In the genomic region with DNA sequence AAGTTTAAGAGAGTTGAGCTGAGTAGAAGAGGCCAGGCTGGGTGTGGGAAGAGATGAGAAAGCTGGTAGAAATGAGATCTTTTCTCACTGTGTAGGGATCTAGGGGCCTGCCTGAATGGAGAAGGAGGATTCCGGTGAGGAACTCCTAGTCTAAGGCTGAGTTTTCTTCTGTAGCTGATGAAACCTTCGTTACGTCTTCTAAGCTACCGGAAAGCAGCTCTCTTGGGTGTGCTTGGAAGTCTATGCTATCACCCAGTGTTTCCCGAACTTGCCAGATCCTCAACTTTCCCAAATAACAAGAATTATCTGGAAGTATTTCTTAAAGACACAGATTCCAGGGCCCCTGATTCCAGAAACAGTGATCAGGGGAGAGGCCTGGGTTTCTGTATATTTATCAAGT, we compare ENCODE assay signal across 24 cellular contexts. TPM values are rescaled to one million over a fixed set of nuclear protein-coding genes. Genes with fewer than 3 reads are reported as not detected.
DNase-seq lines count a peak whose midpoint lies in the region; ATAC-seq and TF ChIP-seq lines count a peak whose summit lies in the region.
"Had no signal": no experiment of that assay in that cellular context is flagged by ENCODE, and none has a peak within 500 bp of the region (broad histone marks: within the 10 kb centered on the region; RNA-seq: fewer than 3 reads in every experiment).

No MANE protein-coding gene starts in this region.

- no peak overlapping the region for H3K18ac ChIP-seq in neuronal stem cell (ENCODE audit: low read length)

- H3K79me1 ChIP-seq in neuronal stem cell (ENCODE audit: low read depth, low read length), result no peaks in the 10 kb centered on the region

- peaks cover 0 to 4% (median 0%) of the 10 kb centered on the region in 7 donors for H3K27me3 ChIP-seq in heart right ventricle
- peaks cover 25% of the 10 kb centered on the region for H3K27me3 ChIP-seq in left ventricle myocardium inferior (ENCODE audit: low read depth)
- H3K27me3 ChIP-seq in right cardiac atrium (ENCODE audit: control insufficient read depth, insufficient read depth), result no peaks in the 10 kb centered on the region
- H3K27me3 ChIP-seq in smooth muscle cell (ENCODE audit: low read depth), result no peaks in the 10 kb centered on the region
- no peaks in the 10 kb centered on the region for H3K27me3 ChIP-seq in neuronal stem cell (ENCODE audit: control insufficient read depth in 3 of 3, insufficient read depth in 3 of 3, low read depth in 1 of 3, low read length in 3 of 3)
- H3K27me3 ChIP-seq: BLaER1 had no signal

- H3K14ac ChIP-seq in neuronal stem cell (ENCODE audit: low read length), result no peak overlapping the region

- H3K36me3 ChIP-seq in heart right ventricle (no peaks in the 10 kb centered on the region), left ventricle myocardium inferior (no peaks in the 10 kb centered on the region), smooth muscle cell (ENCODE audit: low read depth) (no peaks in the 10 kb centered on the region), neuronal stem cell (replicated peaks in 1 of 2; ENCODE audit: control insufficient read depth in 2 of 2, insufficient read depth in 2 of 2, low read length in 2 of 2) (no peaks in the 10 kb centered on the region)
- H3K36me3 ChIP-seq: BLaER1 had no signal

- H3K9me3 ChIP-seq in heart right ventricle (peaks cover 0 to 3% (median 0%) of the 10 kb centered on the region in 11 donors), left ventricle myocardium inferior (replicated peaks) (no peaks in the 10 kb centered on the region), right cardiac atrium (ENCODE audit: control insufficient read depth, low read length) (peaks cover 2% of the 10 kb centered on the region), smooth muscle cell (replicated peaks; ENCODE audit: low read depth) (no peaks in the 10 kb centered on the region), neuronal stem cell (replicated peaks in 1 of 2; ENCODE audit: control insufficient read depth in 2 of 2, insufficient read depth in 1 of 2, low read depth in 1 of 2, low read length in 2 of 2) (no peaks in the 10 kb centered on the region)
- H3K9me3 ChIP-seq: BLaER1, SK-N-SH had no signal

- H2AK5ac ChIP-seq in neuronal stem cell (ENCODE audit: low read depth, low read length), result no peak overlapping the region

- H3K23ac ChIP-seq in neuronal stem cell (ENCODE audit: low read depth, low read length, poor library complexity), result no peak overlapping the region

- H3K4me2 ChIP-seq in smooth muscle cell, result no peak overlapping the region
- H3K4me2 ChIP-seq in neuronal stem cell (ENCODE audit: insufficient read depth, low read length, poor library complexity, severe bottlenecking), result no peak overlapping the region
- H3K4me2 ChIP-seq: SK-N-SH had no signal

- peak overlapping the region; percentile 16 for H2AFZ ChIP-seq in smooth muscle cell (ENCODE audit: low read depth)
- no peak overlapping the region for H2AFZ ChIP-seq in neuronal stem cell (ENCODE audit: low read length)

- H4K91ac ChIP-seq in neuronal stem cell (ENCODE audit: low read depth, low read length, poor library complexity), result no peak overlapping the region

- H3K79me2 ChIP-seq in smooth muscle cell (ENCODE audit: low read depth), result no peaks in the 10 kb centered on the region

- H3K27ac ChIP-seq in heart right ventricle (peak overlapping the region in 2 of 10 donors; percentile 17), left ventricle myocardium inferior (replicated peaks) (no peak overlapping the region), right cardiac atrium (ENCODE audit: low read length) (no peak overlapping the region), smooth muscle cell (ENCODE audit: low read depth) (no peak overlapping the region), neuronal stem cell (replicated peaks; ENCODE audit: low read length) (no peak overlapping the region)
- H3K27ac ChIP-seq: BLaER1, HL-60, RWPE1 had no signal

- no peak overlapping the region for H4K8ac ChIP-seq in neuronal stem cell (ENCODE audit: low read depth, low read length)

- no peak overlapping the region for H2BK5ac ChIP-seq in neuronal stem cell (ENCODE audit: low read length)

- no peak overlapping the region for H3K9ac ChIP-seq in smooth muscle cell (ENCODE audit: low read depth)
- H3K9ac ChIP-seq in neuronal stem cell (ENCODE audit: low read depth, low read length, poor library complexity), result no peak overlapping the region
- H3K9ac ChIP-seq: BLaER1, SK-N-SH had no signal

- no peak overlapping the region for H3K4me3 ChIP-seq in heart right ventricle
- H3K4me3 ChIP-seq in left ventricle myocardium inferior, result no peak overlapping the region
- H3K4me3 ChIP-seq in right cardiac atrium (ENCODE audit: low read length), result no peak overlapping the region
- H3K4me3 ChIP-seq in smooth muscle cell, result no peak overlapping the region
- H3K4me3 ChIP-seq in neuronal stem cell (ENCODE audit: low read length in 2 of 2), result no peak overlapping the region
- H3K4me3 ChIP-seq: BLaER1 had no signal

- H3F3A ChIP-seq in smooth muscle cell (ENCODE audit: low read depth), result no peaks in the 10 kb centered on the region

- ATAC-seq in heart right ventricle (peak in 6 of 8 donors; percentile 10 to 52 (median 42)), right cardiac atrium (peak; percentile 51 to 63)

- DNase-seq in heart right ventricle, result no peak
- no peak for DNase-seq in left ventricle myocardium inferior
- no peak for DNase-seq in right cardiac atrium
- DNase-seq in smooth muscle cell (lab: John Stamatoyannopoulos, UW; ENCODE audit: unreplicated experiment), result no peak
- no peak for DNase-seq in activated CD8-positive, alpha-beta memory T cell treated with anti-CD3 and anti-CD28 coated beads, Interleukin-2, amount 50 U/mL, for 4 hours
- DNase-seq in neuronal stem cell (ENCODE audit: low spot score), result no peak
- no peak for DNase-seq in EL
- DNase-seq: CD4-positive, alpha-beta memory T cell; COR-L47; GF-D8; GOT3; HCEC 1CT; NCI-H1092; NCI-H1417 treated with DMSO at 0.1 percent for 48 hours; NCI-H1694 treated with DMSO at 0.1 percent for 48 hours; NCI-H2081 treated with DMSO at 0.1 percent for 48 hours; NCI-H2171; NCI-H226; NCI-H510A; SIG-M5; SK-N-SH had no signal

- no peak overlapping the region for H2BK120ac ChIP-seq in neuronal stem cell (ENCODE audit: low read depth, low read length)

- H4K20me1 ChIP-seq in smooth muscle cell (ENCODE audit: low read depth), result no peaks in the 10 kb centered on the region
- H4K20me1 ChIP-seq: BLaER1 had no signal

- intact Hi-C loops in heart right ventricle (cut with DNase I) (no loop called here), left ventricle myocardium inferior (cut with micrococcal nuclease) (no loop called here), right cardiac atrium (cut with DNase I) (no loop called here)

- no peak overlapping the region for H3K4ac ChIP-seq in neuronal stem cell (ENCODE audit: low read length)

- H2BK12ac ChIP-seq in neuronal stem cell (ENCODE audit: low read length), result no peak overlapping the region

- H2BK15ac ChIP-seq in neuronal stem cell (ENCODE audit: low read length), result no peak overlapping the region

- 70 to 72% methylated on average over 5 of the region's 5 CpGs for whole genome bisulfite sequencing in heart right ventricle, 2 donors
- WGBS in right cardiac atrium, result 61% methylated on average over 5 of the region's 5 CpGs
- WGBS in smooth muscle cell (ENCODE audit: low lambda C conversion rate), result 86% methylated on average over 5 of the region's 5 CpGs
- WGBS in neuronal stem cell (ENCODE audit: extremely low coverage in 2 of 2, insufficient read length in 2 of 2, insufficient replicate concordance in 1 of 2), 2 donors, result no CpG with 5 or more reads among the region's 5 CpGs

- TF ChIP-seq CTCF in heart right ventricle (IDR thresholded peaks at IDR 0.05) (no peak), left ventricle myocardium inferior (IDR thresholded peaks at IDR 0.05; ENCODE audit: borderline replicate concordance) (no peak), smooth muscle cell (IDR thresholded peaks at IDR 0.05; ENCODE audit: borderline replicate concordance, insufficient read depth, poor library complexity, severe bottlenecking) (no peak)

- H3K4me1 ChIP-seq in heart right ventricle (peaks cover 0 to 12% (median 0%) of the 10 kb centered on the region in 9 donors), left ventricle myocardium inferior (no peaks in the 10 kb centered on the region), right cardiac atrium (ENCODE audit: control insufficient read depth, insufficient read depth, low read length) (no peaks in the 10 kb centered on the region), smooth muscle cell (ENCODE audit: low read depth) (no peaks in the 10 kb centered on the region), neuronal stem cell (ENCODE audit: control insufficient read depth in 2 of 2, insufficient read depth in 1 of 2, low read depth in 1 of 2, low read length in 2 of 2) (no peaks in the 10 kb centered on the region)

RNA-seq across cellular contexts. Expression of gene TNFSF15, which starts 55.4 kb away (rescaled TPM):
- total RNA-seq in heart right ventricle, result under 1 TPM in 6 of 10 donors, not detected in 4; 0.02 to 0.62 (median 0.06) TPM
- under 1 TPM in 1 of 2 donors, not detected in 1; 0.01 TPM for polyA plus RNA-seq in heart right ventricle
- total RNA-seq in left ventricle myocardium inferior, result 0.11 TPM
- total RNA-seq in right cardiac atrium, result under 1 TPM in 1 of 4 donors, not detected in 3; 0.03 TPM
- 0.02 TPM for polyA plus RNA-seq in right cardiac atrium
- total RNA-seq in smooth muscle cell, result 4.1 and 5.5 TPM in 2 replicates
- polyA plus RNA-seq in smooth muscle cell, result 2.3 and 2.9 TPM in 2 replicates
- 0.45 TPM for polyA plus RNA-seq in neuronal stem cell (2013, experiment 1 of 2)
- polyA plus RNA-seq in neuronal stem cell (2013, experiment 2 of 2), result 0.43 TPM
- polyA plus RNA-seq: CD4-positive, alpha-beta memory T cell had no signal
